1 cellular context compared by ENCODE assay signal in genomic region chr12:82688619-82689018, GRCh38.
TF ChIP-seq lines count a peak whose summit lies in the region.

No MANE protein-coding gene starts in this region.

TF ChIP-seq in IMR-90, 13 proteins besides CTCF, POLR2A, EP300 and RAD21 (continued from another document):
- TF ChIP-seq MAZ (IDR thresholded peaks at IDR 0.05; ENCODE audit: borderline replicate concordance, low read depth, low read length) (no peak), SMC3 (IDR thresholded peaks at IDR 0.05; ENCODE audit: low read depth, low read length) (no peak), MXI1 (IDR thresholded peaks at IDR 0.05; ENCODE audit: borderline replicate concordance, low read depth, low read length) (no peak), NFE2L2 (IDR thresholded peaks at IDR 0.05; ENCODE audit: low read depth, low read length) (no peak), MAFK (IDR thresholded peaks at IDR 0.05; ENCODE audit: low read depth, low read length) (no peak), BHLHE40 (IDR thresholded peaks at IDR 0.05; ENCODE audit: low read depth, low read length) (no peak), CEBPB (IDR thresholded peaks at IDR 0.05; ENCODE audit: low read depth, low read length) (no peak), CHD1 (IDR thresholded peaks at IDR 0.05; ENCODE audit: low read depth, low read length) (no peak), FOS (IDR thresholded peaks at IDR 0.05; ENCODE audit: low read depth, low read length) (no peak)
- TF ChIP-seq, protein P1, sequence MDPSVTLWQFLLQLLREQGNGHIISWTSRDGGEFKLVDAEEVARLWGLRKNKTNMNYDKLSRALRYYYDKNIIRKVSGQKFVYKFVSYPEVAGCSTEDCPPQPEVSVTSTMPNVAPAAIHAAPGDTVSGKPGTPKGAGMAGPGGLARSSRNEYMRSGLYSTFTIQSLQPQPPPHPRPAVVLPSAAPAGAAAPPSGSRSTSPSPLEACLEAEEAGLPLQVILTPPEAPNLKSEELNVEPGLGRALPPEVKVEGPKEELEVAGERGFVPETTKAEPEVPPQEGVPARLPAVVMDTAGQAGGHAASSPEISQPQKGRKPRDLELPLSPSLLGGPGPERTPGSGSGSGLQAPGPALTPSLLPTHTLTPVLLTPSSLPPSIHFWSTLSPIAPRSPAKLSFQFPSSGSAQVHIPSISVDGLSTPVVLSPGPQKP (IDR thresholded peaks at IDR 0.05; ENCODE audit: borderline replicate concordance, low read depth, low read length) = no peak
- TF ChIP-seq, protein P2, sequence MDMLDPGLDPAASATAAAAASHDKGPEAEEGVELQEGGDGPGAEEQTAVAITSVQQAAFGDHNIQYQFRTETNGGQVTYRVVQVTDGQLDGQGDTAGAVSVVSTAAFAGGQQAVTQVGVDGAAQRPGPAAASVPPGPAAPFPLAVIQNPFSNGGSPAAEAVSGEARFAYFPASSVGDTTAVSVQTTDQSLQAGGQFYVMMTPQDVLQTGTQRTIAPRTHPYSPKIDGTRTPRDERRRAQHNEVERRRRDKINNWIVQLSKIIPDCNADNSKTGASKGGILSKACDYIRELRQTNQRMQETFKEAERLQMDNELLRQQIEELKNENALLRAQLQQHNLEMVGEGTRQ (IDR thresholded peaks at IDR 0.05; ENCODE audit: low read depth, low read length) = no peak
